ENCODE assay signal across 10 cellular contexts in the genomic region with DNA sequence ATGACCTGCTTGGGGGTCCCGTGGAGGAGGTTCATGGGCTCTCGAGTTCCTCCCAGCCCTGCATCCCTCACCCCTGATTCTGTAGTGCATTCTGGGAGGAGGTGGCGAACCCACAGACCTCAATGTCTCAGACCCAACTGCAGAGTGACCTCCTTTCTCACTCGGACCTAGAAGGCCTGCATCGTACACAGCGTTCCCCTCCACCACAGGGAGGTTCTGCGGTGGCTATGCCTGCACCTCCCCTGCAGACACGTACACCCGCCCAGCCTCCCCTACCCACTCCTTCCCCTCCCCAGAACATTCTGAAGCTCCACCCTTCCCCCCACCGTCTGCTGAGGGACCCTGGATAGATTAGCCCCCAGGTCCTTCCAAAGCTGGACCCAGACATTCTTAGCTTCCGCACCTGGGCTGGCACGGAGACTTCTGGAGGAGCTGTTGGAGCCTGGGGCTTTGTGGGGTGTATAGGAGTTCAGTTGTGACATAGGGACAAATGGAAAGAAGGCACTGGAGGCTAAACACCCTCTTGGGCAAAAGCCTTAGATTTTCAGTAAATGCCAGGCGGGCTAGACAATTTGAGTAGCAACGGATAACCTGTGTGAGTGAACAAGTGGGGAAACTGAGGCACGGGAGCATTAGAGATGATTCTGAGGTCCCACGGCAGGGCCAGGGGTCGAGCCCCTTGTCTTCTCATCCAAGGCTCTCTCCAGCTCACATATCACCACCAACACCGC. TPM values are rescaled to one million over a fixed set of nuclear protein-coding genes. Genes with fewer than 3 reads are reported as not detected.
A peak's percentile ranks its signal among the peaks of the same experiment; 100 is the strongest.
DNase-seq lines count a peak whose midpoint lies in the region; ATAC-seq, FAIRE-seq and TF ChIP-seq lines count a peak whose summit lies in the region.
"Had no signal": no experiment of that assay in that cellular context is flagged by ENCODE, and none has a peak within 500 bp of the region (broad histone marks: within the 10 kb centered on the region; RNA-seq: fewer than 3 reads in every experiment).

No MANE protein-coding gene starts in this region.

- H3K4me1 ChIP-seq in OCI-LY1 (ENCODE audit: insufficient read depth, low read length, severe bottlenecking): peaks cover 16% of the 10 kb centered on the region
- H3K4me1 ChIP-seq: thyroid gland had no signal

- CTCF ChIA-PET in CD4-positive, alpha-beta T cell (lab: Charles Lee): interaction anchor here (0.7 kb wide), 2 partner anchors 96 to 767 kb away, joined by 3 read pairs; partner anchors contain the start of gene SH3GL1

- peak overlapping the region; percentile 88 for H3K27ac Mint-ChIP-seq in CD4-positive, alpha-beta T cell
- no peak overlapping the region for H3K27ac Mint-ChIP-seq in nephron progenitor cell

- H3F3A ChIP-seq in OCI-LY1 (ENCODE audit: insufficient read depth, low read length): no peaks in the 10 kb centered on the region

- no peaks in the 10 kb centered on the region for H3K9me2 ChIP-seq in OCI-LY1 (ENCODE audit: low read depth, low read length)

- no peak overlapping the region for H2AFZ ChIP-seq in OCI-LY1 (ENCODE audit: low read length)

- no peaks in the 10 kb centered on the region for H3K27me3 Mint-ChIP-seq in CD4-positive, alpha-beta T cell
- peaks cover 11% of the 10 kb centered on the region for H3K27me3 Mint-ChIP-seq in nephron progenitor cell (ENCODE audit: low read depth, poor library complexity)

- peaks cover 39% of the 10 kb centered on the region for H3K4me1 Mint-ChIP-seq in CD4-positive, alpha-beta T cell (ENCODE audit: low read depth)
- peaks cover 33% of the 10 kb centered on the region for H3K4me1 Mint-ChIP-seq in nephron progenitor cell

- H3K79me2 ChIP-seq in OCI-LY1 (ENCODE audit: insufficient read depth, low read length): no peaks in the 10 kb centered on the region

- peak overlapping the region; percentile 35 for H3K4me2 ChIP-seq in OCI-LY1 (ENCODE audit: low read length)

- no peaks in the 10 kb centered on the region for H3K27me3 ChIP-seq in CD4-positive, alpha-beta T cell (ENCODE audit: control insufficient read depth, insufficient read depth, low read length)
- no peaks in the 10 kb centered on the region for H3K27me3 ChIP-seq in OCI-LY1 (ENCODE audit: insufficient read depth, low read length)
- no peaks in the 10 kb centered on the region for H3K27me3 ChIP-seq in bronchial epithelial cell (ENCODE audit: control insufficient read depth, insufficient read depth, low read length)
- H3K27me3 ChIP-seq: thyroid gland had no signal

- no peak for ATAC-seq in CD4-positive, alpha-beta T cell (ENCODE audit: poor library complexity)
- ATAC-seq in HG02623 (IDR thresholded peaks at IDR 0.05; ENCODE audit: unreplicated experiment) (no peak), GM21723 (IDR thresholded peaks at IDR 0.05; ENCODE audit: unreplicated experiment) (no peak)

- no peaks in the 10 kb centered on the region for H3K9me3 Mint-ChIP-seq in CD4-positive, alpha-beta T cell
- H3K9me3 Mint-ChIP-seq in nephron progenitor cell: no peaks in the 10 kb centered on the region

- no peak overlapping the region for H3K9ac ChIP-seq in OCI-LY1 (ENCODE audit: low read length)

- no peak for DNase-seq in CD4-positive, alpha-beta T cell
- DNase-seq in bronchial epithelial cell (ENCODE audit: low read depth) (no peak), nephron progenitor cell (no peak), NCI-H2227 (lab: John Stamatoyannopoulos, UW; ENCODE audit: unreplicated experiment) (no peak), DMS 273 treated with DMSO at 0.1 percent for 48 hours (lab: John Stamatoyannopoulos, UW) (no peak)
- DNase-seq: thyroid gland had no signal

- peak overlapping the region; percentile 56 for H3K4me3 Mint-ChIP-seq in CD4-positive, alpha-beta T cell
- H3K4me3 Mint-ChIP-seq in nephron progenitor cell: peak overlapping the region; percentile 74

- no peaks in the 10 kb centered on the region for H4K20me1 ChIP-seq in OCI-LY1 (ENCODE audit: insufficient read depth, low read length)

- TF ChIP-seq CTCF in CD4-positive, alpha-beta T cell (IDR thresholded peaks at IDR 0.05): no peak
- TF ChIP-seq CTCF in OCI-LY1 (IDR thresholded peaks at IDR 0.05; ENCODE audit: low read length) (no peak), bronchial epithelial cell (IDR thresholded peaks at IDR 0.05; ENCODE audit: insufficient read depth, low read length, severe bottlenecking) (no peak), nephron progenitor cell (IDR thresholded peaks at IDR 0.05) (no peak)

- no peak overlapping the region for H3K27ac ChIP-seq in CD4-positive, alpha-beta T cell (ENCODE audit: low read depth, low read length)
- H3K27ac ChIP-seq in OCI-LY1 (ENCODE audit: low read depth, low read length, poor library complexity, severe bottlenecking): no peak overlapping the region
- H3K27ac ChIP-seq: thyroid gland had no signal

- FAIRE-seq in bronchial epithelial cell (lab: Jason Lieb, UNC): peak; percentile 23

- POLR2A ChIA-PET in CD4-positive, alpha-beta T cell (lab: Charles Lee): interaction anchor here (0.9 to 3.8 kb wide), 2 partner anchors 24 to 39 kb away, joined by 3 to 32 read pairs; partner anchors contain the start of gene MPND

- intact Hi-C loops in CD4-positive, alpha-beta T cell (cut with DNase I, micrococcal nuclease): loop anchor here (2.0 to 5.0 kb wide), 3 partner anchors 23 to 39 kb away; partner anchors contain the start of gene MPND (in 2 of the 2)

- no peaks in the 10 kb centered on the region for H3K9me3 ChIP-seq in CD4-positive, alpha-beta T cell (ENCODE audit: control insufficient read depth, low read length)
- no peaks in the 10 kb centered on the region for H3K9me3 ChIP-seq in OCI-LY1 (ENCODE audit: low read length)
- H3K9me3 ChIP-seq: thyroid gland had no signal

- H3K36me3 ChIP-seq in OCI-LY1 (ENCODE audit: insufficient read depth, low read length) (peaks cover 3% of the 10 kb centered on the region; the same call in 1 of the 2 replicates), bronchial epithelial cell (ENCODE audit: control insufficient read depth, insufficient read depth, low read length) (no peaks in the 10 kb centered on the region)
- H3K36me3 ChIP-seq: thyroid gland had no signal

- peaks cover 4% of the 10 kb centered on the region for H3K36me3 Mint-ChIP-seq in CD4-positive, alpha-beta T cell (ENCODE audit: low read depth)
- H3K36me3 Mint-ChIP-seq in nephron progenitor cell (ENCODE audit: low read depth): peaks cover 14% of the 10 kb centered on the region

- H3K4me3 ChIP-seq in OCI-LY1 (ENCODE audit: low read depth, low read length, poor library complexity, severe bottlenecking) (peak overlapping the region; percentile 61), bronchial epithelial cell (ENCODE audit: low read depth, low read length) (no peak overlapping the region)
- H3K4me3 ChIP-seq: thyroid gland had no signal

RNA-seq across cellular contexts. Expression of gene FSD1, which starts 0.5 kb away (rescaled TPM):
- total RNA-seq in CD4-positive, alpha-beta T cell: 1 to 10 TPM in 1 of 2 experiments, under 1 TPM in 1; 0.98 to 1.0 TPM
- total RNA-seq in bronchial epithelial cell: 0.13 and 0.26 TPM in 2 replicates
- total RNA-seq: thyroid gland had no signal

RNA-seq across cellular contexts. Expression of gene TMIGD2, which starts 1.8 kb away (rescaled TPM):
- 10 to 100 TPM; 17.6 to 20.9 TPM for total RNA-seq in CD4-positive, alpha-beta T cell
- not detected in 2 replicates for total RNA-seq in bronchial epithelial cell
- total RNA-seq: Daoy, thyroid gland had no signal

RNA-seq across cellular contexts. Expression of gene SHD, which starts 24.9 kb away (rescaled TPM):
- under 1 TPM; 0.14 to 0.64 TPM for total RNA-seq in CD4-positive, alpha-beta T cell
- not detected in 2 replicates for total RNA-seq in bronchial epithelial cell
- total RNA-seq: Daoy, thyroid gland had no signal

RNA-seq across cellular contexts. Expression of gene STAP2, which starts 34.7 kb away (rescaled TPM):
- 1 to 10 TPM; 1.7 to 1.8 TPM for total RNA-seq in CD4-positive, alpha-beta T cell
- total RNA-seq in bronchial epithelial cell: 83.2 and 132 TPM in 2 replicates

RNA-seq across cellular contexts. Expression of gene MPND, which starts 39.4 kb away (rescaled TPM):
- total RNA-seq in CD4-positive, alpha-beta T cell: 10 to 100 TPM; 10.3 to 11.0 TPM
- 3.7 and 6.4 TPM in 2 replicates for total RNA-seq in bronchial epithelial cell

Comparison
In these comparisons a context has a peak if more than half of its experiments do, and no peak if none do; other contexts are left out.
1. RNA of gene TMIGD2, which starts 1.8 kb away (total RNA-seq): 17.6 to 20.9 TPM in CD4-positive, alpha-beta T cell; not detected in bronchial epithelial cell; every median in the first group is over 10 times any median in the second.